Comparison of ENCODE assay signal across 8 cellular contexts in the genomic region with DNA sequence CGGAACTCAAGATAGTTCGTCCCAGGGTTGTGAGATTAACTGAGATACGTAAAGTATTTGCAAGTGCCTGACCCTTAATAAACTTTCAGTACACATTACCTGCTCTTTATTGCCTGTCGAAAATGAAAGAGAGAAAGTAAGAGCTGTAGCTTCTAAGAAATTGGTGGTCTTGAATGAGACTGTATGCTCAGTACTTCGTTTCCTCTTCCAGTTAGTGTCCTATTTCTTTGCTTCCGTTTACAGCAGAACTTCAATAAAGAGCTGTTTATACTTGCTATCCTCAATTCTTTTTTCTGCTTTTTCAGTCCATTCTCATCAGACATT. TPM values are rescaled to one million over a fixed set of nuclear protein-coding genes. Genes with fewer than 3 reads are reported as not detected.
DNase-seq lines count a peak whose midpoint lies in the region; ATAC-seq, FAIRE-seq and TF ChIP-seq lines count a peak whose summit lies in the region.

No MANE protein-coding gene starts in this region.

- H3K4me3 ChIP-seq in body of pancreas: peak overlapping the region; percentile 14 to 51
- peak overlapping the region; percentile 77 for H3K4me3 ChIP-seq in mucosa of stomach (ENCODE audit: low read length)

- H3K9me3 ChIP-seq in body of pancreas (no peaks in the 10 kb centered on the region), mucosa of stomach (ENCODE audit: control insufficient read depth, low read length) (no peaks in the 10 kb centered on the region)

- DNase-seq in EL (peak; percentile 10), body of pancreas (no peak), urothelium cell line (ENCODE audit: low spot score) (no peak), inferior parietal cortex (ENCODE audit: extremely low spot score) (no peak), NCI-H1105 (lab: John Stamatoyannopoulos, UW) (no peak)

- H3K9ac ChIP-seq in mucosa of stomach (ENCODE audit: low read length): peak overlapping the region; percentile 63

- H3K4me1 ChIP-seq in body of pancreas: peaks cover 10% of the 10 kb centered on the region
- H3K4me1 ChIP-seq in mucosa of stomach (ENCODE audit: control insufficient read depth, insufficient read depth, low read length): peaks cover 7% of the 10 kb centered on the region

- H3K27me3 ChIP-seq in body of pancreas (no peaks in the 10 kb centered on the region), mucosa of stomach (ENCODE audit: control insufficient read depth, insufficient read depth, low read length) (no peaks in the 10 kb centered on the region)

- H3K27ac ChIP-seq in body of pancreas: peak overlapping the region in 3 of 4 donors; percentile 11 to 55 (median 42)

- WGBS in body of pancreas, 2 donors: 0 to 1% methylated on average over 6 of the region's 6 CpGs

- TF ChIP-seq CTCF in body of pancreas (IDR thresholded peaks at IDR 0.05): no peak

- FAIRE-seq in urothelium cell line (lab: Jason Lieb, UNC): no peak

- intact Hi-C loops in body of pancreas (cut with DNase I): no loop called here

- H3K36me3 ChIP-seq in body of pancreas (replicated peaks in 1 of 2; ENCODE audit: insufficient read depth in 1 of 2, low read depth in 2 of 2) (no peaks in the 10 kb centered on the region), mucosa of stomach (ENCODE audit: control insufficient read depth, insufficient read depth, low read length) (no peaks in the 10 kb centered on the region)

- ATAC-seq in GM21367 (IDR thresholded peaks at IDR 0.05; ENCODE audit: unreplicated experiment) (peak; percentile 44), HG03571 (IDR thresholded peaks at IDR 0.05; ENCODE audit: unreplicated experiment) (peak; percentile 54), body of pancreas (peak; percentile 2)

- no peak for TF ChIP-seq POLR2A in body of pancreas (IDR thresholded peaks at IDR 0.05)

RNA-seq across cellular contexts. Expression of a gene that starts 0.5 kb away (rescaled TPM):
- 10 to 100 TPM in 1 of 2 donors, 1 to 10 TPM in 1; 7.0 to 52.1 TPM for total RNA-seq in body of pancreas

Comparison
In these comparisons a context has a peak if more than half of its experiments do, and no peak if none do; other contexts are left out.
1. ATAC-seq: peak in every context shown above with its lines; median percentile 54 in HG03571; 44 in GM21367; 2 in body of pancreas.